In the genomic region with DNA sequence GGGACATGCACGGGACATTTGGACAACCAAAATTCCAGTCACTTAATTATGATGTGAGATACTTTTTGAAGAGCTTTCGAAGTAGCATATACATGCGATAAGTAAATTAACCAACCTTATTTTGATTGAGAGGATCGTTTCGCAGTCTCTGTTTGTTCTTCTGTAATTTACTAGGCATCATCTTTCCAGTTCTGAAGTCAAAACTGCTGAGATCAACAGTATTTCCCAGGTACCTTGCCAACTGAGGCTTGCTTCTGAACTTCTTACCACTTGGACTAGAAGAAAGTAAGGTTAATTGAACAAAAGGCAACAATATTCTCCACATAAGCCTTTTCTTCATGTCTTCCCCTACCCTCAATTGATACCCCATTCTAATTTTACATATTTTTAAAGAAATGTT, we compare ENCODE assay signal across 20 cellular contexts. TPM values are rescaled to one million over a fixed set of nuclear protein-coding genes. Genes with fewer than 3 reads are reported as not detected.
DNase-seq lines count a peak whose midpoint lies in the region; ATAC-seq and TF ChIP-seq lines count a peak whose summit lies in the region.
"Had no signal": no experiment of that assay in that cellular context is flagged by ENCODE, and none has a peak within 500 bp of the region (broad histone marks: within the 10 kb centered on the region; RNA-seq: fewer than 3 reads in every experiment).

No MANE protein-coding gene starts in this region.

- H3K4me3 Mint-ChIP-seq in GM23338: no peak overlapping the region
- H3K4me3 Mint-ChIP-seq in WTC11: no peak overlapping the region
- H3K4me3 Mint-ChIP-seq in naive B cell: no peak overlapping the region
- H3K4me3 Mint-ChIP-seq: CD14-positive monocyte had no signal

- H3K9me2 ChIP-seq in GM23338 (ENCODE audit: insufficient read depth): no peaks in the 10 kb centered on the region

- H2AFZ ChIP-seq in GM23338: no peak overlapping the region

- H3K27ac Mint-ChIP-seq in GM23338 (no peak overlapping the region), WTC11 (0 out of 2 replicates have a peak overlapping the region, but pooled peaks have one; percentile 19), naive B cell (peak overlapping the region in 4 of 6 donors; percentile 12 to 63 (median 55))

- H3K27me3 ChIP-seq in GM23338 (ENCODE audit: insufficient read depth): no peaks in the 10 kb centered on the region
- H3K27me3 ChIP-seq: MG63 had no signal

- ATAC-seq in GM23338 (no peak), WTC11 (no peak), naive B cell (ENCODE audit: low read depth in 2 of 2) (no peak), left cardiac atrium (no peak)

- no peak for DNase-seq in GM23338 (ENCODE audit: low spot score)
- no peak for DNase-seq in WTC11 (ENCODE audit: low spot score)
- no peak for DNase-seq in naive B cell
- DNase-seq in NCI-H2029 treated with DMSO at 0.1 percent for 48 hours (lab: John Stamatoyannopoulos, UW): no peak
- DNase-seq in NCI-H1048 (lab: John Stamatoyannopoulos, UW): no peak
- no peak for DNase-seq in left cardiac atrium
- DNase-seq: Caco-2; EL; MG63; NCI-H1092; NCI-H146; NCI-H2081; NCI-H2171 treated with DMSO at 0.1 percent for 48 hours; NCI-H446 treated with DMSO at 0.1 percent for 48 hours; NCI-H69; NK-92 treated with Interleukin-12 subunit alpha and Interleukin-12 subunit beta, amount 100 ng/mL, for 24 hours; Right ventricle myocardium superior had no signal

- CTCF ChIA-PET in WTC11 (lab: Charles Lee): no interaction called here

- H3K4me2 ChIP-seq in GM23338: no peak overlapping the region

- intact Hi-C loops in left cardiac atrium (cut with DNase I): no loop called here

- no peak for TF ChIP-seq CTCF in C4-2B (conservative IDR thresholded peaks at IDR 0.05)
- no peak for TF ChIP-seq CTCF in GM23338 (conservative IDR thresholded peaks at IDR 0.05; ENCODE audit: low read depth in 2 of 2)
- no peak for TF ChIP-seq CTCF in WTC11 (IDR thresholded peaks at IDR 0.05)

- peaks cover 16% of the 10 kb centered on the region for H3K36me3 ChIP-seq in GM23338 (ENCODE audit: insufficient read depth)

- H3K4me1 Mint-ChIP-seq in GM23338 (peaks cover 11% of the 10 kb centered on the region; the same call in 2 of the 3 replicates), WTC11 (peaks cover 17% of the 10 kb centered on the region), naive B cell (peaks cover 54 to 60% (median 57%) of the 10 kb centered on the region in 3 donors)

- POLR2A ChIA-PET in WTC11 (lab: Charles Lee): no interaction called here

- H3K27ac ChIP-seq in C4-2B (peak overlapping the region; percentile 53), GM23338 (ENCODE audit: low read depth) (0 out of 2 replicates have a peak overlapping the region, but pooled peaks have one; percentile 33)
- H3K27ac ChIP-seq: SK-N-MC had no signal

- H3K27me3 Mint-ChIP-seq in GM23338 (ENCODE audit: insufficient read depth, low read depth, poor library complexity) (no peaks in the 10 kb centered on the region), WTC11 (ENCODE audit: low read depth) (no peaks in the 10 kb centered on the region), naive B cell (no peaks in the 10 kb centered on the region)

- H3K79me2 ChIP-seq in GM23338 (replicated peaks; ENCODE audit: insufficient read depth): peaks cover 69% of the 10 kb centered on the region

- H4K20me1 ChIP-seq in GM23338 (replicated peaks; ENCODE audit: insufficient read depth): peaks cover 33% of the 10 kb centered on the region

- H3K36me3 Mint-ChIP-seq in GM23338 (ENCODE audit: low read depth): peaks cover 28% of the 10 kb centered on the region
- peaks cover 39% of the 10 kb centered on the region for H3K36me3 Mint-ChIP-seq in WTC11
- H3K36me3 Mint-ChIP-seq in naive B cell: peaks cover 16 to 18% of the 10 kb centered on the region in 2 donors

- H3K4me3 ChIP-seq in GM23338: no peak overlapping the region
- H3K4me3 ChIP-seq: MG63, SK-N-MC had no signal

- H3K9me3 Mint-ChIP-seq in GM23338: no peaks in the 10 kb centered on the region
- H3K9me3 Mint-ChIP-seq in WTC11: no peaks in the 10 kb centered on the region
- no peaks in the 10 kb centered on the region for H3K9me3 Mint-ChIP-seq in naive B cell
- H3K9me3 Mint-ChIP-seq: CD14-positive monocyte had no signal

- no peaks in the 10 kb centered on the region; the same call in 1 of the 2 replicates for H3K4me1 ChIP-seq in GM23338 (ENCODE audit: insufficient read depth)
- H3K4me1 ChIP-seq: Caco-2 had no signal

- H3F3A ChIP-seq in GM23338 (replicated peaks; ENCODE audit: low read depth): no peaks in the 10 kb centered on the region

TF ChIP-seq in GM23338, 12 proteins besides CTCF, POLR2A, EP300 and RAD21 (continues in another document):
- TF ChIP-seq STAT1 (IDR thresholded peaks at IDR 0.05; ENCODE audit: unreplicated experiment) (no peak), JUNB (IDR thresholded peaks at IDR 0.05; ENCODE audit: unreplicated experiment) (no peak), NANOG (IDR thresholded peaks at IDR 0.05; ENCODE audit: borderline replicate concordance) (no peak)

TF ChIP-seq in WTC11, 78 proteins besides CTCF, POLR2A, EP300 and RAD21 (continues in another document):
- TF ChIP-seq ZMAT4 (CRISPR knock-in tag; IDR thresholded peaks at IDR 0.05): no peak
- TF ChIP-seq, protein P1, sequence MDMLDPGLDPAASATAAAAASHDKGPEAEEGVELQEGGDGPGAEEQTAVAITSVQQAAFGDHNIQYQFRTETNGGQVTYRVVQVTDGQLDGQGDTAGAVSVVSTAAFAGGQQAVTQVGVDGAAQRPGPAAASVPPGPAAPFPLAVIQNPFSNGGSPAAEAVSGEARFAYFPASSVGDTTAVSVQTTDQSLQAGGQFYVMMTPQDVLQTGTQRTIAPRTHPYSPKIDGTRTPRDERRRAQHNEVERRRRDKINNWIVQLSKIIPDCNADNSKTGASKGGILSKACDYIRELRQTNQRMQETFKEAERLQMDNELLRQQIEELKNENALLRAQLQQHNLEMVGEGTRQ (CRISPR knock-in tag; IDR thresholded peaks at IDR 0.05): no peak
- TF ChIP-seq ESRRA (CRISPR knock-in tag; IDR thresholded peaks at IDR 0.05; ENCODE audit: borderline replicate concordance): no peak
- TF ChIP-seq NR1H2 (CRISPR knock-in tag; IDR thresholded peaks at IDR 0.05): no peak
- no peak for TF ChIP-seq JUN (CRISPR knock-in tag; IDR thresholded peaks at IDR 0.05)
- TF ChIP-seq, protein P2, sequence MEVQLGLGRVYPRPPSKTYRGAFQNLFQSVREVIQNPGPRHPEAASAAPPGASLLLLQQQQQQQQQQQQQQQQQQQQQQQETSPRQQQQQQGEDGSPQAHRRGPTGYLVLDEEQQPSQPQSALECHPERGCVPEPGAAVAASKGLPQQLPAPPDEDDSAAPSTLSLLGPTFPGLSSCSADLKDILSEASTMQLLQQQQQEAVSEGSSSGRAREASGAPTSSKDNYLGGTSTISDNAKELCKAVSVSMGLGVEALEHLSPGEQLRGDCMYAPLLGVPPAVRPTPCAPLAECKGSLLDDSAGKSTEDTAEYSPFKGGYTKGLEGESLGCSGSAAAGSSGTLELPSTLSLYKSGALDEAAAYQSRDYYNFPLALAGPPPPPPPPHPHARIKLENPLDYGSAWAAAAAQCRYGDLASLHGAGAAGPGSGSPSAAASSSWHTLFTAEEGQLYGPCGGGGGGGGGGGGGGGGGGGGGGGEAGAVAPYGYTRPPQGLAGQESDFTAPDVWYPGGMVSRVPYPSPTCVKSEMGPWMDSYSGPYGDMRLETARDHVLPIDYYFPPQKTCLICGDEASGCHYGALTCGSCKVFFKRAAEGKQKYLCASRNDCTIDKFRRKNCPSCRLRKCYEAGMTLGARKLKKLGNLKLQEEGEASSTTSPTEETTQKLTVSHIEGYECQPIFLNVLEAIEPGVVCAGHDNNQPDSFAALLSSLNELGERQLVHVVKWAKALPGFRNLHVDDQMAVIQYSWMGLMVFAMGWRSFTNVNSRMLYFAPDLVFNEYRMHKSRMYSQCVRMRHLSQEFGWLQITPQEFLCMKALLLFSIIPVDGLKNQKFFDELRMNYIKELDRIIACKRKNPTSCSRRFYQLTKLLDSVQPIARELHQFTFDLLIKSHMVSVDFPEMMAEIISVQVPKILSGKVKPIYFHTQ (CRISPR knock-in tag; IDR thresholded peaks at IDR 0.05): no peak
- TF ChIP-seq, protein P3, sequence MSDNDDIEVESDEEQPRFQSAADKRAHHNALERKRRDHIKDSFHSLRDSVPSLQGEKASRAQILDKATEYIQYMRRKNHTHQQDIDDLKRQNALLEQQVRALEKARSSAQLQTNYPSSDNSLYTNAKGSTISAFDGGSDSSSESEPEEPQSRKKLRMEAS (CRISPR knock-in tag; IDR thresholded peaks at IDR 0.05): no peak
- no peak for TF ChIP-seq PRDM15 (CRISPR knock-in tag; IDR thresholded peaks at IDR 0.05)

RNA-seq across cellular contexts. Expression of gene MBD2, which starts 19.6 kb away (rescaled TPM):
- total RNA-seq in GM23338 (2014; rRNA removed; shearing (Covaris generic)): 39.2 and 41.2 TPM in 2 replicates
- 10.3 and 11.2 TPM in 2 replicates for polyA plus RNA-seq in GM23338 (2016; fragmentation: Nextera tagmentation; extraction: Ambion mirVana)
- 32.8 to 42.7 TPM (median 37.4 TPM) in 3 replicates for total RNA-seq in WTC11 (2021)
- 10 to 100 TPM; 11.5 to 39.0 (median 22.7) TPM for polyA plus RNA-seq in naive B cell (ENCODE audit: low read depth in 6 of 6)
- 10 to 100 TPM; 69.9 to 73.4 TPM for total RNA-seq in left cardiac atrium
